Comparison of ENCODE assay signal across 1 cellular context in the genomic region with DNA sequence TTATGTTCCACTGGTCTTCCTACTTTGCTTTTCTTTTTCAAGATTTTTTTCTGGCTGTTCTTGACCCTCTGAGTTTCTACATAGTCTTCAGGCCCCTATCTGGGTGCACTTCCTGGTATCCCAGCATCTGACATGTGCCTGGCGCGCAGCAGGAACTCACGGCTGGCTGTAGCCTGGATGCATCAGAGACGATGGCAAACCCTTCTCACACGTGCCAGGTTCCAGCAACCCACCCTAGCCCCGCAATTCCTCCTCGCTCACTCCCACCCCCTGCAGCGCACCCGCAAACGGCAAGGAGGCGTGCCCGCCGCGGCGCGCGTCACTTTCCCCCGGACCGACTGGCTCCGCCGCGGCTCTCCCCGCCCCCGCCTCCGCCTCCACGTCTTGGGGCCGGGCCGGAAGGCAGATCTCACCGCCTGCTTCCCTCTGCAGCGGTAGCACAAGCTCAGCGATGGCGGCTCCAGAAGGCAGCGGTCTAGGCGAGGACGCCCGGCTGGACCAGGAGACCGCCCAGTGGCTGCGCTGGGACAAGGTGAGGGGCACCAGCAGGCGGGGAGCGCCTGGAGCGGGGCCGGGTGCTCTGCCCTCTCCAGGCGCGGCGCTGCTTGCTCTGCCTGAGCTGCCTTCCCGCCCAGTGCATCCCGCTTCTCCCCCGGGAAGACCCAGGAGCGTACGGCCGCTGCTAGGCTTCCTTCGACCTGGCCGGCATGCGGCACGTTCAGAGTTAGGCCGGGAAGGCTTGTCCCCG.
TF ChIP-seq lines count a peak whose summit lies in the region.

A gene (plus strand): TSS at position 405 of the 748 bp plus-strand sequence. CDS start 47 bp downstream, at position 452.

TF ChIP-seq in HEK293, 187 proteins besides CTCF, POLR2A, EP300 and RAD21 (continued from another document and continues in another):
- TF ChIP-seq ZFP37 (tag by site-specific recombination; IDR thresholded peaks at IDR 0.05) (peak; percentile 79), ZNF664 (tag by site-specific recombination; IDR thresholded peaks at IDR 0.05) (0 out of 2 replicates have a peak, but pooled peaks have one; percentile 19), ZBTB48 (tag by site-specific recombination; IDR thresholded peaks at IDR 0.05) (peak; percentile 61; the same call in 1 of the 2 replicates), ZBTB7A (tag by site-specific recombination; IDR thresholded peaks at IDR 0.05; ENCODE audit: low read depth) (peak; percentile 69; the same call in 1 of the 2 replicates), ZBTB17 (tag by site-specific recombination; IDR thresholded peaks at IDR 0.05) (peak; percentile 92), ZFP41 (tag by site-specific recombination; IDR thresholded peaks at IDR 0.05; ENCODE audit: borderline replicate concordance) (no peak), FEZF1 (tag by site-specific recombination; IDR thresholded peaks at IDR 0.05) (peak; percentile 80), ZNF544 (tag by site-specific recombination; IDR thresholded peaks at IDR 0.05) (no peak), ZNF155 (tag by site-specific recombination; IDR thresholded peaks at IDR 0.05) (no peak), ZNF10 (tag by site-specific recombination; IDR thresholded peaks at IDR 0.05) (peak; percentile 42; the same call in 1 of the 2 replicates), ZNF140 (tag by site-specific recombination; IDR thresholded peaks at IDR 0.05) (no peak), MZF1 (tag by site-specific recombination; IDR thresholded peaks at IDR 0.05; ENCODE audit: borderline replicate concordance) (no peak), KLF8 (tag by site-specific recombination; IDR thresholded peaks at IDR 0.05) (peak; percentile 67; the same call in 1 of the 2 replicates), ZNF394 (tag by site-specific recombination; IDR thresholded peaks at IDR 0.05; ENCODE audit: borderline replicate concordance) (peak; percentile 98), ZBTB1 (tag by site-specific recombination; IDR thresholded peaks at IDR 0.05) (no peak), ZNF514 (tag by site-specific recombination; IDR thresholded peaks at IDR 0.05) (no peak), ZSCAN30 (tag by site-specific recombination; IDR thresholded peaks at IDR 0.05) (0 out of 2 replicates have a peak, but pooled peaks have one; percentile 27), MEIS1 (CRISPR knock-in tag; IDR thresholded peaks at IDR 0.05; ENCODE audit: borderline replicate concordance) (no peak), ZNF610 (tag by site-specific recombination; IDR thresholded peaks at IDR 0.05; ENCODE audit: borderline replicate concordance) (no peak), EGR2 (tag by site-specific recombination; IDR thresholded peaks at IDR 0.05; ENCODE audit: low read depth) (peak; percentile 94), ZNF426 (tag by site-specific recombination; IDR thresholded peaks at IDR 0.05) (no peak), ZNF335 (tag by site-specific recombination; conservative IDR thresholded peaks at IDR 0.05) (peak; percentile 93), ZNF837 (tag by site-specific recombination; IDR thresholded peaks at IDR 0.05) (no peak), ZNF416 (tag by site-specific recombination; IDR thresholded peaks at IDR 0.05) (no peak), YY1 (tag by site-specific recombination; IDR thresholded peaks at IDR 0.05) (peak; percentile 70; the same call in 1 of the 2 replicates), ZNF184 (tag by site-specific recombination; IDR thresholded peaks at IDR 0.05) (no peak), KLF7 (tag by site-specific recombination; IDR thresholded peaks at IDR 0.05; ENCODE audit: borderline replicate concordance) (no peak), ZNF76 (tag by site-specific recombination; IDR thresholded peaks at IDR 0.05; ENCODE audit: borderline replicate concordance, low read depth) (peak; percentile 67; the same call in 1 of the 2 replicates), KLF1 (tag by site-specific recombination; IDR thresholded peaks at IDR 0.05) (peak; percentile 58), ZNF24 (tag by site-specific recombination; IDR thresholded peaks at IDR 0.05) (0 out of 2 replicates have a peak, but pooled peaks have one; percentile 16), ZBTB20 (tag by site-specific recombination; IDR thresholded peaks at IDR 0.05) (peak; percentile 69), YY2 (tag by site-specific recombination; IDR thresholded peaks at IDR 0.05) (peak; percentile 59), ZNF366 (tag by site-specific recombination; conservative IDR thresholded peaks at IDR 0.05) (peak; percentile 54; the same call in 1 of the 2 replicates), ZNF777 (tag by site-specific recombination; IDR thresholded peaks at IDR 0.05; ENCODE audit: borderline replicate concordance) (no peak), ZNF19 (tag by site-specific recombination; IDR thresholded peaks at IDR 0.05; ENCODE audit: low read depth) (no peak), HOXD13 (CRISPR knock-in tag; IDR thresholded peaks at IDR 0.05; ENCODE audit: borderline replicate concordance) (no peak), ZNF629 (tag by site-specific recombination; IDR thresholded peaks at IDR 0.05) (peak; percentile 47), ZNF423 (tag by site-specific recombination; IDR thresholded peaks at IDR 0.05) (0 out of 2 replicates have a peak, but pooled peaks have one; percentile 22), GLIS1 (tag by site-specific recombination; IDR thresholded peaks at IDR 0.05) (peak; percentile 95), ZNF501 (tag by site-specific recombination; IDR thresholded peaks at IDR 0.05) (peak; percentile 75; the same call in 1 of the 2 replicates), ZNF133 (tag by site-specific recombination; IDR thresholded peaks at IDR 0.05) (no peak), TCF7L2 (IDR thresholded peaks at IDR 0.05; ENCODE audit: borderline replicate concordance, low read depth, low read length) (no peak), KLF10 (tag by site-specific recombination; IDR thresholded peaks at IDR 0.05) (no peak; the same call in 1 of the 2 replicates), ZNF658 (tag by site-specific recombination; IDR thresholded peaks at IDR 0.05) (no peak)
- TF ChIP-seq, protein P1, sequence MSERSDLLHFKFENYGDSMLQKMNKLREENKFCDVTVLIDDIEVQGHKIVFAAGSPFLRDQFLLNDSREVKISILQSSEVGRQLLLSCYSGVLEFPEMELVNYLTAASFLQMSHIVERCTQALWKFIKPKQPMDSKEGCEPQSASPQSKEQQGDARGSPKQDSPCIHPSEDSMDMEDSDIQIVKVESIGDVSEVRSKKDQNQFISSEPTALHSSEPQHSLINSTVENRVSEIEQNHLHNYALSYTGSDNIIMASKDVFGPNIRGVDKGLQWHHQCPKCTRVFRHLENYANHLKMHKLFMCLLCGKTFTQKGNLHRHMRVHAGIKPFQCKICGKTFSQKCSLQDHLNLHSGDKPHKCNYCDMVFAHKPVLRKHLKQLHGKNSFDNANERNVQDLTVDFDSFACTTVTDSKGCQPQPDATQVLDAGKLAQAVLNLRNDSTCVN (tag by site-specific recombination; optimal IDR thresholded peaks at IDR 0.05), result peak; percentile 95
- TF ChIP-seq, protein P2, sequence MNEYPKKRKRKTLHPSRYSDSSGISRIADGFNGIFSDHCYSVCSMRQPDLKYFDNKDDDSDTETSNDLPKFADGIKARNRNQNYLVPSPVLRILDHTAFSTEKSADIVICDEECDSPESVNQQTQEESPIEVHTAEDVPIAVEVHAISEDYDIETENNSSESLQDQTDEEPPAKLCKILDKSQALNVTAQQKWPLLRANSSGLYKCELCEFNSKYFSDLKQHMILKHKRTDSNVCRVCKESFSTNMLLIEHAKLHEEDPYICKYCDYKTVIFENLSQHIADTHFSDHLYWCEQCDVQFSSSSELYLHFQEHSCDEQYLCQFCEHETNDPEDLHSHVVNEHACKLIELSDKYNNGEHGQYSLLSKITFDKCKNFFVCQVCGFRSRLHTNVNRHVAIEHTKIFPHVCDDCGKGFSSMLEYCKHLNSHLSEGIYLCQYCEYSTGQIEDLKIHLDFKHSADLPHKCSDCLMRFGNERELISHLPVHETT (tag by site-specific recombination; IDR thresholded peaks at IDR 0.05), result no peak
- TF ChIP-seq, protein P3, sequence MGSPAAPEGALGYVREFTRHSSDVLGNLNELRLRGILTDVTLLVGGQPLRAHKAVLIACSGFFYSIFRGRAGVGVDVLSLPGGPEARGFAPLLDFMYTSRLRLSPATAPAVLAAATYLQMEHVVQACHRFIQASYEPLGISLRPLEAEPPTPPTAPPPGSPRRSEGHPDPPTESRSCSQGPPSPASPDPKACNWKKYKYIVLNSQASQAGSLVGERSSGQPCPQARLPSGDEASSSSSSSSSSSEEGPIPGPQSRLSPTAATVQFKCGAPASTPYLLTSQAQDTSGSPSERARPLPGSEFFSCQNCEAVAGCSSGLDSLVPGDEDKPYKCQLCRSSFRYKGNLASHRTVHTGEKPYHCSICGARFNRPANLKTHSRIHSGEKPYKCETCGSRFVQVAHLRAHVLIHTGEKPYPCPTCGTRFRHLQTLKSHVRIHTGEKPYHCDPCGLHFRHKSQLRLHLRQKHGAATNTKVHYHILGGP (tag by site-specific recombination; IDR thresholded peaks at IDR 0.05), result no peak
- TF ChIP-seq, protein P4, sequence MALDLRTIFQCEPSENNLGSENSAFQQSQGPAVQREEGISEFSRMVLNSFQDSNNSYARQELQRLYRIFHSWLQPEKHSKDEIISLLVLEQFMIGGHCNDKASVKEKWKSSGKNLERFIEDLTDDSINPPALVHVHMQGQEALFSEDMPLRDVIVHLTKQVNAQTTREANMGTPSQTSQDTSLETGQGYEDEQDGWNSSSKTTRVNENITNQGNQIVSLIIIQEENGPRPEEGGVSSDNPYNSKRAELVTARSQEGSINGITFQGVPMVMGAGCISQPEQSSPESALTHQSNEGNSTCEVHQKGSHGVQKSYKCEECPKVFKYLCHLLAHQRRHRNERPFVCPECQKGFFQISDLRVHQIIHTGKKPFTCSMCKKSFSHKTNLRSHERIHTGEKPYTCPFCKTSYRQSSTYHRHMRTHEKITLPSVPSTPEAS (tag by site-specific recombination; IDR thresholded peaks at IDR 0.05), result no peak
- TF ChIP-seq, protein P5, sequence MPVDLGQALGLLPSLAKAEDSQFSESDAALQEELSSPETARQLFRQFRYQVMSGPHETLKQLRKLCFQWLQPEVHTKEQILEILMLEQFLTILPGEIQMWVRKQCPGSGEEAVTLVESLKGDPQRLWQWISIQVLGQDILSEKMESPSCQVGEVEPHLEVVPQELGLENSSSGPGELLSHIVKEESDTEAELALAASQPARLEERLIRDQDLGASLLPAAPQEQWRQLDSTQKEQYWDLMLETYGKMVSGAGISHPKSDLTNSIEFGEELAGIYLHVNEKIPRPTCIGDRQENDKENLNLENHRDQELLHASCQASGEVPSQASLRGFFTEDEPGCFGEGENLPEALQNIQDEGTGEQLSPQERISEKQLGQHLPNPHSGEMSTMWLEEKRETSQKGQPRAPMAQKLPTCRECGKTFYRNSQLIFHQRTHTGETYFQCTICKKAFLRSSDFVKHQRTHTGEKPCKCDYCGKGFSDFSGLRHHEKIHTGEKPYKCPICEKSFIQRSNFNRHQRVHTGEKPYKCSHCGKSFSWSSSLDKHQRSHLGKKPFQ (tag by site-specific recombination; IDR thresholded peaks at IDR 0.05), result peak; percentile 24; the same call in 1 of the 2 replicates
- TF ChIP-seq, protein P6, sequence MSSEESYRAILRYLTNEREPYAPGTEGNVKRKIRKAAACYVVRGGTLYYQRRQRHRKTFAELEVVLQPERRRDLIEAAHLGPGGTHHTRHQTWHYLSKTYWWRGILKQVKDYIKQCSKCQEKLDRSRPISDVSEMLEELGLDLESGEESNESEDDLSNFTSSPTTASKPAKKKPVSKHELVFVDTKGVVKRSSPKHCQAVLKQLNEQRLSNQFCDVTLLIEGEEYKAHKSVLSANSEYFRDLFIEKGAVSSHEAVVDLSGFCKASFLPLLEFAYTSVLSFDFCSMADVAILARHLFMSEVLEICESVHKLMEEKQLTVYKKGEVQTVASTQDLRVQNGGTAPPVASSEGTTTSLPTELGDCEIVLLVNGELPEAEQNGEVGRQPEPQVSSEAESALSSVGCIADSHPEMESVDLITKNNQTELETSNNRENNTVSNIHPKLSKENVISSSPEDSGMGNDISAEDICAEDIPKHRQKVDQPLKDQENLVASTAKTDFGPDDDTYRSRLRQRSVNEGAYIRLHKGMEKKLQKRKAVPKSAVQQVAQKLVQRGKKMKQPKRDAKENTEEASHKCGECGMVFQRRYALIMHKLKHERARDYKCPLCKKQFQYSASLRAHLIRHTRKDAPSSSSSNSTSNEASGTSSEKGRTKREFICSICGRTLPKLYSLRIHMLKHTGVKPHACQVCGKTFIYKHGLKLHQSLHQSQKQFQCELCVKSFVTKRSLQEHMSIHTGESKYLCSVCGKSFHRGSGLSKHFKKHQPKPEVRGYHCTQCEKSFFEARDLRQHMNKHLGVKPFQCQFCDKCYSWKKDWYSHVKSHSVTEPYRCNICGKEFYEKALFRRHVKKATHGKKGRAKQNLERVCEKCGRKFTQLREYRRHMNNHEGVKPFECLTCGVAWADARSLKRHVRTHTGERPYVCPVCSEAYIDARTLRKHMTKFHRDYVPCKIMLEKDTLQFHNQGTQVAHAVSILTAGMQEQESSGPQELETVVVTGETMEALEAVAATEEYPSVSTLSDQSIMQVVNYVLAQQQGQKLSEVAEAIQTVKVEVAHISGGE (tag by site-specific recombination; conservative IDR thresholded peaks at IDR 0.05; ENCODE audit: low read depth), result peak; percentile 73
- TF ChIP-seq, protein P7, sequence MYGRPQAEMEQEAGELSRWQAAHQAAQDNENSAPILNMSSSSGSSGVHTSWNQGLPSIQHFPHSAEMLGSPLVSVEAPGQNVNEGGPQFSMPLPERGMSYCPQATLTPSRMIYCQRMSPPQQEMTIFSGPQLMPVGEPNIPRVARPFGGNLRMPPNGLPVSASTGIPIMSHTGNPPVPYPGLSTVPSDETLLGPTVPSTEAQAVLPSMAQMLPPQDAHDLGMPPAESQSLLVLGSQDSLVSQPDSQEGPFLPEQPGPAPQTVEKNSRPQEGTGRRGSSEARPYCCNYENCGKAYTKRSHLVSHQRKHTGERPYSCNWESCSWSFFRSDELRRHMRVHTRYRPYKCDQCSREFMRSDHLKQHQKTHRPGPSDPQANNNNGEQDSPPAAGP (tag by site-specific recombination; IDR thresholded peaks at IDR 0.05), result peak; percentile 73
- TF ChIP-seq, protein P8, sequence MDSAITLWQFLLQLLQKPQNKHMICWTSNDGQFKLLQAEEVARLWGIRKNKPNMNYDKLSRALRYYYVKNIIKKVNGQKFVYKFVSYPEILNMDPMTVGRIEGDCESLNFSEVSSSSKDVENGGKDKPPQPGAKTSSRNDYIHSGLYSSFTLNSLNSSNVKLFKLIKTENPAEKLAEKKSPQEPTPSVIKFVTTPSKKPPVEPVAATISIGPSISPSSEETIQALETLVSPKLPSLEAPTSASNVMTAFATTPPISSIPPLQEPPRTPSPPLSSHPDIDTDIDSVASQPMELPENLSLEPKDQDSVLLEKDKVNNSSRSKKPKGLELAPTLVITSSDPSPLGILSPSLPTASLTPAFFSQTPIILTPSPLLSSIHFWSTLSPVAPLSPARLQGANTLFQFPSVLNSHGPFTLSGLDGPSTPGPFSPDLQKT (IDR thresholded peaks at IDR 0.05; ENCODE audit: borderline replicate concordance, low read depth, low read length), result no peak
- TF ChIP-seq, protein P9, sequence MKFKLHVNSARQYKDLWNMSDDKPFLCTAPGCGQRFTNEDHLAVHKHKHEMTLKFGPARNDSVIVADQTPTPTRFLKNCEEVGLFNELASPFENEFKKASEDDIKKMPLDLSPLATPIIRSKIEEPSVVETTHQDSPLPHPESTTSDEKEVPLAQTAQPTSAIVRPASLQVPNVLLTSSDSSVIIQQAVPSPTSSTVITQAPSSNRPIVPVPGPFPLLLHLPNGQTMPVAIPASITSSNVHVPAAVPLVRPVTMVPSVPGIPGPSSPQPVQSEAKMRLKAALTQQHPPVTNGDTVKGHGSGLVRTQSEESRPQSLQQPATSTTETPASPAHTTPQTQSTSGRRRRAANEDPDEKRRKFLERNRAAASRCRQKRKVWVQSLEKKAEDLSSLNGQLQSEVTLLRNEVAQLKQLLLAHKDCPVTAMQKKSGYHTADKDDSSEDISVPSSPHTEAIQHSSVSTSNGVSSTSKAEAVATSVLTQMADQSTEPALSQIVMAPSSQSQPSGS (tag by site-specific recombination; IDR thresholded peaks at IDR 0.05; ENCODE audit: low read depth), result peak; percentile 52; the same call in 1 of the 2 replicates
